9 cellular contexts compared by ENCODE assay signal in genomic region chr18:50507120-50507590, GRCh38. TPM values are rescaled to one million over a fixed set of nuclear protein-coding genes. Genes with fewer than 3 reads are reported as not detected.
DNase-seq lines count a peak whose midpoint lies in the region; ATAC-seq lines count a peak whose summit lies in the region.
"Had no signal": no experiment of that assay in that cellular context is flagged by ENCODE, and none has a peak within 500 bp of the region (broad histone marks: within the 10 kb centered on the region; RNA-seq: fewer than 3 reads in every experiment).

No MANE protein-coding gene starts in this region.

- no peak for ATAC-seq in GM21381 (IDR thresholded peaks at IDR 0.05; ENCODE audit: unreplicated experiment)

- no peak overlapping the region for H3K27ac Mint-ChIP-seq in activated T-cell treated with anti-CD3 and anti-CD28 coated beads, Interleukin-2, amount 50 U/mL, for 24 hours
- H3K27ac Mint-ChIP-seq: B cell had no signal

- H3K4me1 Mint-ChIP-seq in activated T-cell treated with anti-CD3 and anti-CD28 coated beads, Interleukin-2, amount 50 U/mL, for 24 hours (ENCODE audit: low read depth), result no peaks in the 10 kb centered on the region
- H3K4me1 Mint-ChIP-seq: B cell had no signal

- DNase-seq in NCI-H446 (lab: John Stamatoyannopoulos, UW), result peak; percentile 1 to 30
- no peak for DNase-seq in NCI-H446 treated with DMSO at 0.1 percent for 48 hours (lab: John Stamatoyannopoulos, UW)
- DNase-seq in NCI-H345 treated with DMSO at 0.1 percent for 48 hours (lab: John Stamatoyannopoulos, UW; ENCODE audit: unreplicated experiment), result peak; percentile 46
- peak; percentile 80 for DNase-seq in ecto neural progenitor cell (ENCODE audit: low spot score)
- DNase-seq in mucosa of gallbladder (ENCODE audit: low spot score), result peak; percentile 34
- no peak for DNase-seq in NCI-H2029 (lab: John Stamatoyannopoulos, UW)
- no peak for DNase-seq in activated T-cell treated with anti-CD3 and anti-CD28 coated beads, Interleukin-2, amount 50 U/mL, for 24 hours

- peaks cover 4% of the 10 kb centered on the region for H3K9me3 Mint-ChIP-seq in activated T-cell treated with anti-CD3 and anti-CD28 coated beads, Interleukin-2, amount 50 U/mL, for 24 hours

- no peak overlapping the region for H3K4me3 Mint-ChIP-seq in activated T-cell treated with anti-CD3 and anti-CD28 coated beads, Interleukin-2, amount 50 U/mL, for 24 hours
- H3K4me3 Mint-ChIP-seq: B cell had no signal

- peaks cover 18% of the 10 kb centered on the region for H3K27me3 Mint-ChIP-seq in activated T-cell treated with anti-CD3 and anti-CD28 coated beads, Interleukin-2, amount 50 U/mL, for 24 hours

- H3K36me3 Mint-ChIP-seq in activated T-cell treated with anti-CD3 and anti-CD28 coated beads, Interleukin-2, amount 50 U/mL, for 24 hours (ENCODE audit: low read depth), result no peaks in the 10 kb centered on the region

RNA-seq across cellular contexts. Expression of gene MAPK4, which starts 52.7 kb away (rescaled TPM):
- 13.5 TPM for total RNA-seq in mucosa of gallbladder
- total RNA-seq: B cell had no signal

Comparison
In these comparisons a context has a peak if more than half of its experiments do, and no peak if none do; other contexts are left out.
1. DNase-seq: peak in NCI-H446 (2 of 2), NCI-H345 treated with DMSO at 0.1 percent for 48 hours (single experiment), ecto neural progenitor cell (single experiment) and mucosa of gallbladder (single experiment); none in NCI-H446 treated with DMSO at 0.1 percent for 48 hours (single experiment), NCI-H2029 (single experiment) and activated T-cell treated with anti-CD3 and anti-CD28 coated beads, Interleukin-2, amount 50 U/mL, for 24 hours (single experiment).